In the genomic region with DNA sequence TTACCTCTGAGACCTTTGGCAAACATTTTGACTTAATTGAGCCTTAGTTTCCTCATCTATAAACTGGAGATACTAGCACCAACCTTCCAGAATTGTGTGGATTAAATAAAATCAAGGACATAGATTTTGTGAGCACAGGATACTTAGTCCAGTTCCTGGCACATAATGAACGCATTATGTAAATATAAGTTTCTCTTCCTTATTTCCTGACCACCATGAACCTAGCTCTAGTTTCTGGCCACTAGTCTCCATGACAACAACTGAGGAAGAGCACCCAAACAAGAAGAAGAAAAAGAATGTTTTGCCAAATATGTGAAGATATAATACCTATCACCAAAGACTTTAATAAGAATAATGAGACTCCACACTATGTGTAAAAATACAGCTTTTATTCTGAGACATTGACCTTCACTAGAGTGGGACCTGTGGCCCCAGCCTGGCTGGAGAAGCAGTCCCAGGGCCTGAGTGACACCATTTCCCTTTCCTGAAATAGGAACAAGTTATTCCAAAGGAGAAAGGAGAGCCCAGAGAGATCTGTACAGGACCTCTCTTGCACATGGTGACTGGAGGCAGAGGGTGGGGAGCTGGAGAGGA, we compare ENCODE assay signal across 8 cellular contexts. TPM values are rescaled to one million over a fixed set of nuclear protein-coding genes. Genes with fewer than 3 reads are reported as not detected.
DNase-seq lines count a peak whose midpoint lies in the region; ATAC-seq and TF ChIP-seq lines count a peak whose summit lies in the region.

No MANE protein-coding gene starts in this region.

- H3K27ac ChIP-seq in Peyer's patch (peak overlapping the region; percentile 93 to 98 (median 96)), esophagus squamous epithelium (peak overlapping the region; percentile 94 to 99 (median 96)), sigmoid colon (peak overlapping the region; percentile 90 to 96 (median 94))

- H3K36me3 ChIP-seq in Peyer's patch, result peaks cover 0 to 27% (median 0%) of the 10 kb centered on the region in 3 donors
- peaks cover 8 to 58% (median 21%) of the 10 kb centered on the region in 3 donors for H3K36me3 ChIP-seq in esophagus squamous epithelium
- peaks cover 9 to 15% (median 13%) of the 10 kb centered on the region in 4 donors for H3K36me3 ChIP-seq in sigmoid colon

- H3K4me1 ChIP-seq in Peyer's patch (peaks cover 0 to 18% (median 6%) of the 10 kb centered on the region in 4 donors), esophagus squamous epithelium (peaks cover 7 to 37% (median 11%) of the 10 kb centered on the region in 3 donors), sigmoid colon (peaks cover 0 to 20% (median 15%) of the 10 kb centered on the region in 4 donors)

- POLR2A ChIA-PET in HEK293T (lab: Yijun Ruan, JAX), result interaction anchor here (0.9 to 3.3 kb wide), 11 partner anchors 14 to 156 kb away, joined by 3 to 32 read pairs (median 6); partner anchors contain the start of genes F11R, NDUFS2, NECTIN4 and NIT1

- ATAC-seq in GM18502 (IDR thresholded peaks at IDR 0.05; ENCODE audit: poor library complexity, unreplicated experiment) (peak; percentile 45), HG02571 (IDR thresholded peaks at IDR 0.05; ENCODE audit: unreplicated experiment) (peak; percentile 28)

- TF ChIP-seq CTCF in Peyer's patch (IDR thresholded peaks at IDR 0.05) (no peak), esophagus squamous epithelium (IDR thresholded peaks at IDR 0.05) (no peak), sigmoid colon (IDR thresholded peaks at IDR 0.05) (no peak)

- H3K4me3 ChIP-seq in Peyer's patch, result peak overlapping the region; percentile 77 to 95 (median 86)
- H3K4me3 ChIP-seq in esophagus squamous epithelium, result peak overlapping the region; percentile 78 to 97 (median 86)
- peak overlapping the region; percentile 74 to 88 (median 81) for H3K4me3 ChIP-seq in sigmoid colon

- DNase-seq in Peyer's patch (no peak), esophagus squamous epithelium (lab: John Stamatoyannopoulos, UW) (no peak), sigmoid colon (no peak), activated gamma-delta T cell treated with Interleukin-2 at 50 U/mL for 16 hours (no peak), HEK293T (ENCODE audit: extremely low spot score) (no peak), iPS-NIHi7 (ENCODE audit: extremely low spot score) (no peak)

- no peaks in the 10 kb centered on the region for H3K27me3 ChIP-seq in Peyer's patch
- no peaks in the 10 kb centered on the region for H3K27me3 ChIP-seq in esophagus squamous epithelium
- H3K27me3 ChIP-seq in sigmoid colon, result no peaks in the 10 kb centered on the region

- CTCF ChIA-PET in HEK293T (lab: Yijun Ruan, JAX), result interaction anchor here (1.2 kb wide), 1 partner anchor 119 kb away, joined by 3 read pairs; the partner anchor contains the start of gene PPOX

- TF ChIP-seq POLR2A in Peyer's patch (IDR thresholded peaks at IDR 0.05) (no peak), esophagus squamous epithelium (IDR thresholded peaks at IDR 0.05) (no peak), sigmoid colon (IDR thresholded peaks at IDR 0.05) (no peak)

- H3K9me3 ChIP-seq in Peyer's patch, result no peaks in the 10 kb centered on the region
- no peaks in the 10 kb centered on the region for H3K9me3 ChIP-seq in esophagus squamous epithelium
- no peaks in the 10 kb centered on the region for H3K9me3 ChIP-seq in sigmoid colon

- no peak for TF ChIP-seq EP300 in sigmoid colon (IDR thresholded peaks at IDR 0.05)

- intact Hi-C loops in esophagus squamous epithelium (cut with DNase I), result no loop called here
- intact Hi-C loops in sigmoid colon (cut with DNase I), result loop anchor here (2.0 to 10.0 kb wide), 3 partner anchors 52 to 348 kb away; partner anchors contain the start of genes KLHDC9, NIT1 and PFDN2

- 58 to 75% methylated on average over 1 of the region's 1 CpG for WGBS in esophagus squamous epithelium, 2 donors
- WGBS in sigmoid colon, 2 donors, result 14 to 27% methylated on average over 1 of the region's 1 CpG

TF ChIP-seq in HEK293T, 16 proteins besides CTCF, POLR2A, EP300 and RAD21:
- no peak for TF ChIP-seq FOXK2 (IDR thresholded peaks at IDR 0.05)
- TF ChIP-seq ELF4 (IDR thresholded peaks at IDR 0.05), result no peak
- TF ChIP-seq LEF1 (IDR thresholded peaks at IDR 0.05; ENCODE audit: borderline replicate concordance), result no peak
- TF ChIP-seq ZNF384 (IDR thresholded peaks at IDR 0.05), result no peak
- no peak for TF ChIP-seq L3MBTL2 (conservative IDR thresholded peaks at IDR 0.05)

RNA-seq across cellular contexts. Expression of gene USF1, which starts 0.9 kb away (rescaled TPM):
- 100 to 1,000 TPM in 1 of 4 donors, 10 to 100 TPM in 3; 72.0 to 119 (median 98.2) TPM for total RNA-seq in Peyer's patch
- 10 to 100 TPM; 35.9 to 55.7 (median 49.4) TPM for total RNA-seq in esophagus squamous epithelium
- total RNA-seq in sigmoid colon, result 10 to 100 TPM; 54.8 to 76.2 (median 62.5) TPM
- 10 to 100 TPM; 25.8 to 84.6 (median 42.5) TPM for polyA plus RNA-seq in sigmoid colon

RNA-seq across cellular contexts. Expression of gene TSTD1, which starts 7.9 kb away (rescaled TPM):
- total RNA-seq in Peyer's patch, result 100 to 1,000 TPM in 1 of 4 donors, 10 to 100 TPM in 3; 33.0 to 152 (median 78.8) TPM
- total RNA-seq in esophagus squamous epithelium, result 10 to 100 TPM; 69.3 to 99.0 (median 91.4) TPM
- total RNA-seq in sigmoid colon, result 10 to 100 TPM; 10.5 to 46.4 (median 27.8) TPM
- 100 to 1,000 TPM; 115 to 609 (median 268) TPM for polyA plus RNA-seq in sigmoid colon

RNA-seq across cellular contexts. Expression of gene ARHGAP30, which starts 23.0 kb away (rescaled TPM):
- 10 to 100 TPM in 1 of 4 donors, 1 to 10 TPM in 3; 5.1 to 31.4 (median 6.7) TPM for total RNA-seq in Peyer's patch
- total RNA-seq in esophagus squamous epithelium, result 10 to 100 TPM in 2 of 4 donors, 1 to 10 TPM in 2; 2.9 to 13.5 (median 7.4) TPM
- 1 to 10 TPM; 4.4 to 7.7 (median 6.6) TPM for total RNA-seq in sigmoid colon
- polyA plus RNA-seq in sigmoid colon, result 10 to 100 TPM in 1 of 3 donors, 1 to 10 TPM in 2; 4.8 to 37.8 (median 4.9) TPM

RNA-seq across cellular contexts. Expression of gene F11R, which starts 25.7 kb away (rescaled TPM):
- 100 to 1,000 TPM in 3 of 4 donors, 10 to 100 TPM in 1; 28.9 to 138 (median 110) TPM for total RNA-seq in Peyer's patch
- total RNA-seq in esophagus squamous epithelium, result 100 to 1,000 TPM in 1 of 4 donors, 10 to 100 TPM in 3; 84.9 to 108 (median 94.2) TPM
- total RNA-seq in sigmoid colon, result 10 to 100 TPM in 1 of 4 donors, 1 to 10 TPM in 3; 2.7 to 30.5 (median 5.9) TPM
- 10 to 100 TPM; 15.6 to 96.7 (median 34.0) TPM for polyA plus RNA-seq in sigmoid colon

RNA-seq across cellular contexts. Expression of gene NECTIN4, which starts 42.7 kb away (rescaled TPM):
- total RNA-seq in Peyer's patch (1 to 10 TPM in 3 of 4 donors, under 1 TPM in 1; 0.54 to 2.5 (median 1.6) TPM), esophagus squamous epithelium (100 to 1,000 TPM in 2 of 4 donors, 10 to 100 TPM in 2; 52.7 to 161 (median 96.2) TPM), sigmoid colon (not detected)
- 1 to 10 TPM in 2 of 3 donors, not detected in 1; 1.2 to 2.8 TPM for polyA plus RNA-seq in sigmoid colon
